In genomic region chr16:53372942-53373871, GRCh38 we compare ENCODE assay signal across 8 cellular contexts.
A peak's percentile ranks its signal among the peaks of the same experiment; 100 is the strongest.
DNase-seq lines count a peak whose midpoint lies in the region; ATAC-seq and TF ChIP-seq lines count a peak whose summit lies in the region.

No MANE protein-coding gene starts in this region.

- no peaks in the 10 kb centered on the region for H3K9me2 ChIP-seq in SK-N-SH

- no peak overlapping the region for H3K9ac ChIP-seq in SK-N-SH

- no peak for TF ChIP-seq CTCF in SK-N-SH (IDR thresholded peaks at IDR 0.05)

- peaks cover 0 to 10% of the 10 kb centered on the region in 2 experiments; a peak in 1 of 4 replicates for H3K4me1 ChIP-seq in SK-N-SH (ENCODE audit: control insufficient read depth in 1 of 2, insufficient read depth in 2 of 2, low read depth in 1 of 2, low read length in 1 of 2)
- H3K4me1 ChIP-seq in mononuclear cell (ENCODE audit: insufficient read depth, low read length), result peaks cover 51% of the 10 kb centered on the region

- POLR2A ChIA-PET in SK-N-SH (lab: Yijun Ruan, JAX), result no interaction called here
- POLR2A ChIA-PET in activated naive CD8-positive, alpha-beta T cell treated with anti-CD3 and anti-CD28 coated beads, Interleukin-2, amount 10 ng/mL, durations not matched to agents 7 days and 5 days (lab: Charles Lee), result interaction anchor here (0.9 kb wide), 1 partner anchor 128 kb away, joined by 3 read pairs; no protein-coding TSS in a partner anchor

- no peak overlapping the region for H3K4me3 Mint-ChIP-seq in activated naive CD8-positive, alpha-beta T cell treated with anti-CD3 and anti-CD28 coated beads, Interleukin-2, amount 10 ng/mL, durations not matched to agents 7 days and 5 days

- no peak for TF ChIP-seq EP300 in SK-N-SH (IDR thresholded peaks at IDR 0.05; ENCODE audit: borderline replicate concordance in 1 of 2, low read depth in 1 of 2, low read length in 1 of 2)

- H3K4me3 ChIP-seq in SK-N-SH (ENCODE audit: low read depth in 2 of 2, low read length in 1 of 2) (peak overlapping the region; percentile 47 to 50; a peak in 3 of 4 replicates), mononuclear cell (ENCODE audit: low read length) (peak overlapping the region; percentile 50)

- H2AFZ ChIP-seq in SK-N-SH (ENCODE audit: low read depth), result 0 out of 2 replicates have a peak overlapping the region, but pooled peaks have one; percentile 35

- H3K9me3 Mint-ChIP-seq in activated naive CD8-positive, alpha-beta T cell treated with anti-CD3 and anti-CD28 coated beads, Interleukin-2, amount 10 ng/mL, durations not matched to agents 7 days and 5 days, result no peaks in the 10 kb centered on the region

- H3K79me2 ChIP-seq in SK-N-SH (ENCODE audit: insufficient read depth), result no peaks in the 10 kb centered on the region

- H4K20me1 ChIP-seq in SK-N-SH (ENCODE audit: insufficient read depth), result no peaks in the 10 kb centered on the region

- peaks cover 12% of the 10 kb centered on the region for H3K4me1 Mint-ChIP-seq in activated naive CD8-positive, alpha-beta T cell treated with anti-CD3 and anti-CD28 coated beads, Interleukin-2, amount 10 ng/mL, durations not matched to agents 7 days and 5 days

- ATAC-seq in GM18907 (IDR thresholded peaks at IDR 0.05; ENCODE audit: unreplicated experiment), result peak; percentile 80
- ATAC-seq in activated naive CD8-positive, alpha-beta T cell treated with anti-CD3 and anti-CD28 coated beads, Interleukin-2, amount 10 ng/mL, durations not matched to agents 7 days and 5 days (ENCODE audit: low read depth), result peak; percentile 89
- ATAC-seq in GM21619 (IDR thresholded peaks at IDR 0.05; ENCODE audit: unreplicated experiment), result no peak

- no peaks in the 10 kb centered on the region for H3F3A ChIP-seq in SK-N-SH (replicated peaks; ENCODE audit: insufficient read depth)

- H3K36me3 ChIP-seq in SK-N-SH (replicated peaks in 1 of 2; ENCODE audit: control insufficient read depth in 1 of 2, insufficient read depth in 2 of 2, low read length in 1 of 2), result no peaks in the 10 kb centered on the region

- DNase-seq in SK-N-SH (peak; percentile 53), NCI-H1694 treated with DMSO at 0.1 percent for 48 hours (lab: John Stamatoyannopoulos, UW) (no peak), SK-N-DZ (ENCODE audit: low spot score) (no peak)
- DNase-seq in activated naive CD8-positive, alpha-beta T cell treated with anti-CD3 and anti-CD28 coated beads, Interleukin-2, amount 10 ng/mL, durations not matched to agents 7 days and 5 days, result peak; percentile 84
- peak; percentile 68 for DNase-seq in stimulated activated naive CD4-positive, alpha-beta T cell treated with Interleukin-2 at 50 U/mL for 16 hours (lab: John Stamatoyannopoulos, UW)

- H3K27me3 Mint-ChIP-seq in activated naive CD8-positive, alpha-beta T cell treated with anti-CD3 and anti-CD28 coated beads, Interleukin-2, amount 10 ng/mL, durations not matched to agents 7 days and 5 days, result peaks cover 11% of the 10 kb centered on the region

- TF ChIP-seq RAD21 in SK-N-SH (IDR thresholded peaks at IDR 0.05; ENCODE audit: low read length), result no peak

- H3K27ac ChIP-seq in SK-N-SH (ENCODE audit: low read depth in 2 of 2, low read length in 1 of 2), result no peak overlapping the region

- H3K27me3 ChIP-seq in SK-N-SH (ENCODE audit: insufficient read depth), result peaks cover 30% of the 10 kb centered on the region; the same call in 1 of the 2 replicates
- H3K27me3 ChIP-seq in mononuclear cell (ENCODE audit: insufficient read depth, low read length), result peaks cover 36% of the 10 kb centered on the region

- peak overlapping the region; percentile 72 for H3K4me2 ChIP-seq in SK-N-SH

- WGBS in SK-N-SH (ENCODE audit: low lambda C conversion rate), result 10% methylated on average over 42 of the region's 62 CpGs

- no peaks in the 10 kb centered on the region for H3K36me3 Mint-ChIP-seq in activated naive CD8-positive, alpha-beta T cell treated with anti-CD3 and anti-CD28 coated beads, Interleukin-2, amount 10 ng/mL, durations not matched to agents 7 days and 5 days

- CTCF ChIA-PET in SK-N-SH (lab: Yijun Ruan, JAX), result interaction anchor here (0.8 kb wide), 1 partner anchor 145 kb away, joined by 3 read pairs; no protein-coding TSS in a partner anchor

- H3K27ac Mint-ChIP-seq in activated naive CD8-positive, alpha-beta T cell treated with anti-CD3 and anti-CD28 coated beads, Interleukin-2, amount 10 ng/mL, durations not matched to agents 7 days and 5 days, result peak overlapping the region; percentile 47

- H3K9me3 ChIP-seq in SK-N-SH (no peaks in the 10 kb centered on the region), mononuclear cell (ENCODE audit: low read depth, low read length) (no peaks in the 10 kb centered on the region)

TF ChIP-seq in SK-N-SH, 30 proteins besides CTCF, POLR2A, EP300 and RAD21:
- TF ChIP-seq MEF2A (IDR thresholded peaks at IDR 0.05; ENCODE audit: borderline replicate concordance, low read depth), result no peak
- TF ChIP-seq RFX5 (IDR thresholded peaks at IDR 0.05; ENCODE audit: low read length), result no peak
- TF ChIP-seq GABPA (IDR thresholded peaks at IDR 0.05; ENCODE audit: low read depth), result no peak
- TF ChIP-seq POLR2AphosphoS5 (IDR thresholded peaks at IDR 0.05; ENCODE audit: low read depth, low read length), result no peak
- no peak for TF ChIP-seq FOXM1 (IDR thresholded peaks at IDR 0.05; ENCODE audit: low read depth)
- TF ChIP-seq MAX (IDR thresholded peaks at IDR 0.05; ENCODE audit: low read depth), result no peak
- no peak for TF ChIP-seq REST (IDR thresholded peaks at IDR 0.05; ENCODE audit: low read depth, low read length)
- TF ChIP-seq NFIC (IDR thresholded peaks at IDR 0.05; ENCODE audit: borderline replicate concordance), result no peak
- TF ChIP-seq EZH2phosphoT487 (IDR thresholded peaks at IDR 0.05; ENCODE audit: borderline replicate concordance, low read depth), result no peak
- TF ChIP-seq SIN3A (IDR thresholded peaks at IDR 0.05; ENCODE audit: borderline replicate concordance, low read depth, low read length), result no peak
- no peak for TF ChIP-seq RCOR1 (IDR thresholded peaks at IDR 0.05; ENCODE audit: low read length)
- no peak for TF ChIP-seq GATA2 (CRISPR knock-in tag; IDR thresholded peaks at IDR 0.05)

Comparison
In these comparisons a context has a peak if more than half of its experiments do, and no peak if none do; other contexts are left out.
1. DNase-seq: peak in SK-N-SH (single experiment), activated naive CD8-positive, alpha-beta T cell treated with anti-CD3 and anti-CD28 coated beads, Interleukin-2, amount 10 ng/mL, durations not matched to agents 7 days and 5 days (single experiment) and stimulated activated naive CD4-positive, alpha-beta T cell treated with Interleukin-2 at 50 U/mL for 16 hours (single experiment); none in NCI-H1694 treated with DMSO at 0.1 percent for 48 hours (single experiment) and SK-N-DZ (single experiment).